In genomic region chr19:576768-577438, GRCh38 we compare ENCODE assay signal across 12 cellular contexts. TPM values are rescaled to one million over a fixed set of nuclear protein-coding genes. Genes with fewer than 3 reads are reported as not detected.
DNase-seq lines count a peak whose midpoint lies in the region; ATAC-seq, FAIRE-seq and TF ChIP-seq lines count a peak whose summit lies in the region.
"Had no signal": no experiment of that assay in that cellular context is flagged by ENCODE, and none has a peak within 500 bp of the region (broad histone marks: within the 10 kb centered on the region; RNA-seq: fewer than 3 reads in every experiment).

No MANE protein-coding gene starts in this region.

- no peak overlapping the region; the same call in 2 of the 3 replicates for H3K27ac ChIP-seq in K562 (ENCODE audit: extremely low read depth, low read depth, low read length)
- H3K27ac ChIP-seq in osteoblast (ENCODE audit: low read depth, low read length) = peak overlapping the region; percentile 41

- H2AFZ ChIP-seq in K562 (ENCODE audit: low read depth, low read length) = no peak overlapping the region
- no peak overlapping the region for H2AFZ ChIP-seq in osteoblast (ENCODE audit: low read length)

- TF ChIP-seq RAD21 in K562 (CRISPR knock-in tag; conservative IDR thresholded peaks at IDR 0.05 in 1 of 2, IDR thresholded peaks at IDR 0.05 in 1 of 2) = no peak

- H3K36me3 ChIP-seq in K562 (ENCODE audit: control insufficient read depth, insufficient read depth, low read length) = peaks cover 60% of the 10 kb centered on the region; the same call in 2 of the 3 replicates
- H3K36me3 ChIP-seq in osteoblast (ENCODE audit: insufficient read depth, low read length) = peaks cover 3% of the 10 kb centered on the region

- H3K79me2 ChIP-seq in K562 (ENCODE audit: control insufficient read depth, insufficient read depth, low read length) (peaks cover 81% of the 10 kb centered on the region), osteoblast (ENCODE audit: insufficient read depth, low read length) (peaks cover 89% of the 10 kb centered on the region)

- peaks cover 72% of the 10 kb centered on the region for H4K20me1 ChIP-seq in K562 (replicated peaks; ENCODE audit: control insufficient read depth, insufficient read depth, low read length)
- peaks cover 75% of the 10 kb centered on the region for H4K20me1 ChIP-seq in osteoblast (ENCODE audit: insufficient read depth, low read length)

- no peak for ATAC-seq in K562
- ATAC-seq: CD8-positive, alpha-beta T cell had no signal

- peaks cover 3% of the 10 kb centered on the region; the same call in 1 of the 2 replicates for H3K27me3 Mint-ChIP-seq in HFFc6 (ENCODE audit: insufficient read depth)
- H3K27me3 Mint-ChIP-seq: activated naive CD8-positive, alpha-beta T cell had no signal

- BruUV-seq in K562 (replicated peaks; lab: Mats Ljungman, UMichigan) = no TSS peak

- H3K9ac ChIP-seq in K562 (ENCODE audit: insufficient read depth in 1 of 2, low read depth in 2 of 2, low read length in 2 of 2) = peak overlapping the region in 1 of 2 experiments; percentile 83; a peak in 2 of 4 replicates

- H3K4me3 ChIP-seq in K562 (no peak overlapping the region), osteoblast (ENCODE audit: insufficient read depth, low read length) (no peak overlapping the region)

- no peaks in the 10 kb centered on the region for H3K36me3 Mint-ChIP-seq in HFFc6 (ENCODE audit: low read depth)
- H3K36me3 Mint-ChIP-seq: activated naive CD8-positive, alpha-beta T cell had no signal

- H3K4me3 Mint-ChIP-seq in HFFc6 = no peak overlapping the region
- H3K4me3 Mint-ChIP-seq: activated naive CD8-positive, alpha-beta T cell; CD8-positive, alpha-beta T cell had no signal

- FAIRE-seq in K562 (lab: Jason Lieb, UNC) = no peak

- in situ Hi-C loops in K562 (cut with MboI) = no loop called here

- peaks cover 28 to 89% of the 10 kb centered on the region in 2 experiments for H3K4me1 ChIP-seq in K562 (replicated peaks in 1 of 2; ENCODE audit: control insufficient read depth in 2 of 2, insufficient read depth in 2 of 2, low read length in 2 of 2)
- peaks cover 35% of the 10 kb centered on the region for H3K4me1 ChIP-seq in osteoblast (ENCODE audit: insufficient read depth, low read length)

- DNase-seq in HFFc6 (no peak), K562 (ENCODE audit: extremely low read depth in 1 of 4, low spot score in 3 of 4) (no peak), osteoblast (ENCODE audit: insufficient read length, low spot score, missing footprints) (no peak), putamen (ENCODE audit: low spot score) (no peak), anterior cingulate cortex (lab: John Stamatoyannopoulos, UW) (no peak)
- DNase-seq: CD8-positive, alpha-beta T cell; NCI-H1417 had no signal

- TF ChIP-seq CTCF in HFFc6 (IDR thresholded peaks at IDR 0.05) (no peak), K562 (IDR thresholded peaks at IDR 0.05 in 2 of 3, conservative IDR thresholded peaks at IDR 0.05 in 1 of 3; ENCODE audit: insufficient read depth in 2 of 3, low read depth in 1 of 3, low read length in 3 of 3) (no peak), osteoblast (IDR thresholded peaks at IDR 0.05; ENCODE audit: extremely low read depth, low read depth, low read length) (no peak)

- H3K9me3 ChIP-seq in K562 (replicated peaks; ENCODE audit: control insufficient read depth, insufficient read depth, low read depth, low read length) (no peaks in the 10 kb centered on the region), osteoblast (ENCODE audit: low read depth, low read length) (no peaks in the 10 kb centered on the region)
- H3K9me3 ChIP-seq: esophagus muscularis mucosa had no signal

- no peaks in the 10 kb centered on the region for H3K9me3 Mint-ChIP-seq in HFFc6
- H3K9me3 Mint-ChIP-seq: CD8-positive, alpha-beta T cell had no signal

- H3K4me1 Mint-ChIP-seq in HFFc6 (ENCODE audit: low read depth) = peaks cover 26% of the 10 kb centered on the region

- POLR2A ChIA-PET in K562 (lab: Yijun Ruan, JAX) = interaction anchor here (0.6 to 0.8 kb wide), 2 partner anchors 31 to 227 kb away, joined by 4 to 5 read pairs; no protein-coding TSS in a partner anchor

- peaks cover 15% of the 10 kb centered on the region for H3K9me1 ChIP-seq in K562 (ENCODE audit: control insufficient read depth, insufficient read depth, low read length)

- CTCF ChIA-PET in K562 (lab: Yijun Ruan, JAX; ENCODE audit: low intra/inter-chr PET ratio) = no interaction called here

- no peaks in the 10 kb centered on the region for H3K27me3 ChIP-seq in K562 (ENCODE audit: control insufficient read depth in 2 of 2, insufficient read depth in 2 of 2, low read length in 2 of 2)
- H3K27me3 ChIP-seq in osteoblast (ENCODE audit: insufficient read depth, low read length) = no peaks in the 10 kb centered on the region
- H3K27me3 ChIP-seq: esophagus muscularis mucosa had no signal

- 79% methylated on average over 21 of the region's 28 CpGs for WGBS in K562 (ENCODE audit: insufficient coverage, low coverage, missing lambda C conversion rate)

- peak overlapping the region; percentile 45; the same call in 1 of the 2 replicates for H3K27ac Mint-ChIP-seq in HFFc6
- H3K27ac Mint-ChIP-seq: activated naive CD8-positive, alpha-beta T cell; CD8-positive, alpha-beta T cell had no signal

- TF ChIP-seq POLR2A in K562 (conservative IDR thresholded peaks at IDR 0.05) = no peak

- no peak overlapping the region for H3K4me2 ChIP-seq in K562 (ENCODE audit: insufficient read depth, low read length)
- H3K4me2 ChIP-seq in osteoblast (ENCODE audit: insufficient read depth, low read length) = no peak overlapping the region

- intact Hi-C loops in K562 (cut with micrococcal nuclease) = no loop called here

- TF ChIP-seq EP300 in K562 (IDR thresholded peaks at IDR 0.05; ENCODE audit: low read length) = no peak

RNA-seq across cellular contexts. Expression of gene BSG, which starts 4.5 kb away (rescaled TPM):
- total RNA-seq in HFFc6 (2021; fragmentation: NEBNext Ultra II Directional; extraction: Animal tissue kit (Norgen Biotek cat#: 25700)) = 100 to 1,000 TPM; 422 to 534 (median 465) TPM
- total RNA-seq in K562 (2011; cell fraction: chromatin; rRNA removed; ENCODE audit: low replicate concordance) = 106 and 369 TPM in 2 replicates
- total RNA-seq in K562 (2011; cell fraction: nucleolus; rRNA removed) = 735 and 796 TPM in 2 replicates
- 350 and 437 TPM in 2 replicates for total RNA-seq in K562 (2011; cell fraction: nucleoplasm; rRNA removed)
- total RNA-seq in K562 (2014; rRNA removed) = 398 and 484 TPM in 2 replicates
- total RNA-seq in K562 (2014; rRNA removed; fragmentation: Illumina TruSeq; extraction: Trizol) = 59.1 and 89.1 TPM in 2 replicates
- total RNA-seq in K562 (2015; rRNA removed; fragmentation: Illumina TruSeq; extraction: Trizol) = 211 and 220 TPM in 2 replicates
- total RNA-seq in K562 (2021) = 495 and 506 TPM in 2 replicates
- 129 and 411 TPM in 2 replicates for polyA plus RNA-seq in K562 (2011; rRNA removed)
- polyA plus RNA-seq in K562 (2011; cell fraction: cytosol; rRNA removed) = 277 and 455 TPM in 2 replicates
- polyA plus RNA-seq in K562 (2011; cell fraction: nucleus; rRNA removed) = 198 and 199 TPM in 2 replicates
- polyA plus RNA-seq in K562 (2012) = 362 and 456 TPM in 2 replicates
- polyA plus RNA-seq in K562 (2014; fragmentation: Illumina TruSeq; extraction: Trizol) = 187 and 351 TPM in 2 replicates
- 10 to 100 TPM in 1 of 2 experiments, 1 to 10 TPM in 1; 4.6 to 17.9 TPM for polyA plus RNA-seq in K562 (2014; fragmentation: Nextera tagmentation; extraction: Ambion mirVana)
- polyA plus RNA-seq in K562 (2014; rRNA removed) = 236 and 311 TPM in 2 replicates
- 61.0 and 70.9 TPM in 2 replicates for polyA minus RNA-seq in K562 (2011; rRNA and poly(A)+ RNA removed)
- polyA minus RNA-seq in K562 (2011; cell fraction: cytosol; rRNA and poly(A)+ RNA removed) = 197 and 315 TPM in 2 replicates
- polyA minus RNA-seq in K562 (2011; cell fraction: nucleus; rRNA and poly(A)+ RNA removed) = 48.1 and 72.2 TPM in 2 replicates
- 273 and 291 TPM in 2 replicates for total RNA-seq in osteoblast

RNA-seq across cellular contexts. Expression of gene HCN2, which starts 12.8 kb away (rescaled TPM):
- total RNA-seq in HFFc6 (2021; fragmentation: NEBNext Ultra II Directional; extraction: Animal tissue kit (Norgen Biotek cat#: 25700)) = 1 to 10 TPM; 2.8 to 3.6 (median 3.1) TPM
- 2.7 and 8.1 TPM in 2 replicates for total RNA-seq in K562 (2011; cell fraction: chromatin; rRNA removed; ENCODE audit: low replicate concordance)
- total RNA-seq in K562 (2011; cell fraction: nucleolus; rRNA removed) = 6.2 and 7.2 TPM in 2 replicates
- 3.6 and 3.7 TPM in 2 replicates for total RNA-seq in K562 (2011; cell fraction: nucleoplasm; rRNA removed)
- total RNA-seq in K562 (2014; rRNA removed) (0.82 and 1.3 TPM in 2 replicates), K562 (2014; rRNA removed; fragmentation: Illumina TruSeq; extraction: Trizol) (0.29 and 0.40 TPM in 2 replicates), K562 (2015; rRNA removed; fragmentation: Illumina TruSeq; extraction: Trizol) (0.29 and 0.30 TPM in 2 replicates), K562 (2021) (3.9 and 4.2 TPM in 2 replicates), osteoblast (1.2 and 1.4 TPM in 2 replicates)
- polyA plus RNA-seq in K562 (2011; rRNA removed) (0.64 and 0.76 TPM in 2 replicates), K562 (2014; fragmentation: Illumina TruSeq; extraction: Trizol) (0.91 and 1.9 TPM in 2 replicates), K562 (2014; fragmentation: Nextera tagmentation; extraction: Ambion mirVana) (not detected), K562 (2014; rRNA removed) (0.86 and 1.2 TPM in 2 replicates)
- 1.1 and 1.5 TPM in 2 replicates for polyA plus RNA-seq in K562 (2011; cell fraction: cytosol; rRNA removed)
- 3.0 and 3.9 TPM in 2 replicates for polyA plus RNA-seq in K562 (2011; cell fraction: nucleus; rRNA removed)
- polyA plus RNA-seq in K562 (2012) = 1.6 and 1.7 TPM in 2 replicates
- polyA minus RNA-seq in K562 (2011; rRNA and poly(A)+ RNA removed) = 1.3 and 1.6 TPM in 2 replicates
- 2.3 and 3.5 TPM in 2 replicates for polyA minus RNA-seq in K562 (2011; cell fraction: cytosol; rRNA and poly(A)+ RNA removed)
- 1.5 and 2.2 TPM in 2 replicates for polyA minus RNA-seq in K562 (2011; cell fraction: nucleus; rRNA and poly(A)+ RNA removed)
- total RNA-seq: subcutaneous adipose tissue had no signal

RNA-seq across cellular contexts. Expression of gene GZMM, which starts 33.0 kb away (rescaled TPM):
- total RNA-seq in HFFc6 (2021; fragmentation: NEBNext Ultra II Directional; extraction: Animal tissue kit (Norgen Biotek cat#: 25700)) = under 1 TPM in 1 of 6 experiments, not detected in 5; 0.24 TPM
- total RNA-seq in K562 (2011; cell fraction: chromatin; rRNA removed; ENCODE audit: low replicate concordance) = 0.49 and 1.6 TPM in 2 replicates
- total RNA-seq in K562 (2011; cell fraction: nucleolus; rRNA removed) = 4.0 and 4.5 TPM in 2 replicates
- total RNA-seq in K562 (2011; cell fraction: nucleoplasm; rRNA removed) = 1.4 and 1.9 TPM in 2 replicates
- total RNA-seq in K562 (2014; rRNA removed) (2.3 and 2.6 TPM in 2 replicates), K562 (2014; rRNA removed; fragmentation: Illumina TruSeq; extraction: Trizol) (not detected in 2 replicates), K562 (2015; rRNA removed; fragmentation: Illumina TruSeq; extraction: Trizol) (0.62 and 1.1 TPM in 2 replicates), K562 (2021) (0.72 and 1.8 TPM in 2 replicates), osteoblast (under 0.01 TPM in 1 of 2 replicates, not detected in the other)
- polyA plus RNA-seq in K562 (2011; rRNA removed) (0.70 and 0.97 TPM in 2 replicates), K562 (2014; fragmentation: Illumina TruSeq; extraction: Trizol) (0.61 TPM in 1 of 2 replicates, not detected in the other), K562 (2014; fragmentation: Nextera tagmentation; extraction: Ambion mirVana) (under 1 TPM; 0.08 to 0.27 TPM), K562 (2014; rRNA removed) (1.8 and 2.2 TPM in 2 replicates)
- 1.9 and 5.9 TPM in 2 replicates for polyA plus RNA-seq in K562 (2011; cell fraction: cytosol; rRNA removed)
- polyA plus RNA-seq in K562 (2011; cell fraction: nucleus; rRNA removed) = 0.87 and 1.8 TPM in 2 replicates
- polyA plus RNA-seq in K562 (2012) = 1.7 and 3.5 TPM in 2 replicates
- not detected in 2 replicates for polyA minus RNA-seq in K562 (2011; rRNA and poly(A)+ RNA removed)
- polyA minus RNA-seq in K562 (2011; cell fraction: cytosol; rRNA and poly(A)+ RNA removed) = 2.5 TPM in 1 of 2 replicates, not detected in the other
- not detected in 2 replicates for polyA minus RNA-seq in K562 (2011; cell fraction: nucleus; rRNA and poly(A)+ RNA removed)
- total RNA-seq: chondrocyte, lung microvascular endothelial cell had no signal

RNA-seq across cellular contexts. Expression of gene CDC34, which starts 45.3 kb away (rescaled TPM):
- 10 to 100 TPM; 63.8 to 79.9 (median 64.6) TPM for total RNA-seq in HFFc6 (2021; fragmentation: NEBNext Ultra II Directional; extraction: Animal tissue kit (Norgen Biotek cat#: 25700))
- 34.1 and 85.3 TPM in 2 replicates for total RNA-seq in K562 (2011; cell fraction: chromatin; rRNA removed; ENCODE audit: low replicate concordance)
- total RNA-seq in K562 (2011; cell fraction: nucleolus; rRNA removed) = 68.2 and 70.5 TPM in 2 replicates
- 40.9 and 50.4 TPM in 2 replicates for total RNA-seq in K562 (2011; cell fraction: nucleoplasm; rRNA removed)
- 203 and 207 TPM in 2 replicates for total RNA-seq in K562 (2014; rRNA removed)
- 33.0 and 36.2 TPM in 2 replicates for total RNA-seq in K562 (2014; rRNA removed; fragmentation: Illumina TruSeq; extraction: Trizol)
- 65.5 and 75.7 TPM in 2 replicates for total RNA-seq in K562 (2015; rRNA removed; fragmentation: Illumina TruSeq; extraction: Trizol)
- 125 and 130 TPM in 2 replicates for total RNA-seq in K562 (2021)
- 82.7 and 103 TPM in 2 replicates for polyA plus RNA-seq in K562 (2011; rRNA removed)
- 89.6 and 173 TPM in 2 replicates for polyA plus RNA-seq in K562 (2011; cell fraction: cytosol; rRNA removed)
- polyA plus RNA-seq in K562 (2011; cell fraction: nucleus; rRNA removed) = 83.8 and 124 TPM in 2 replicates
- polyA plus RNA-seq in K562 (2012) = 72.7 and 83.2 TPM in 2 replicates
- 55.7 and 88.4 TPM in 2 replicates for polyA plus RNA-seq in K562 (2014; fragmentation: Illumina TruSeq; extraction: Trizol)
- 1 to 10 TPM in 1 of 2 experiments, under 1 TPM in 1; 0.80 to 1.0 TPM for polyA plus RNA-seq in K562 (2014; fragmentation: Nextera tagmentation; extraction: Ambion mirVana)
- polyA plus RNA-seq in K562 (2014; rRNA removed) = 125 and 142 TPM in 2 replicates
- polyA minus RNA-seq in K562 (2011; rRNA and poly(A)+ RNA removed) = 16.2 and 28.5 TPM in 2 replicates
- 36.4 and 44.9 TPM in 2 replicates for polyA minus RNA-seq in K562 (2011; cell fraction: cytosol; rRNA and poly(A)+ RNA removed)
- polyA minus RNA-seq in K562 (2011; cell fraction: nucleus; rRNA and poly(A)+ RNA removed) = 18.4 and 20.5 TPM in 2 replicates
- 32.9 and 40.4 TPM in 2 replicates for total RNA-seq in osteoblast

RNA-seq across cellular contexts. Expression of gene POLRMT, which starts 56.4 kb away (rescaled TPM):
- 10 to 100 TPM; 29.9 to 44.2 (median 34.7) TPM for total RNA-seq in HFFc6 (2021; fragmentation: NEBNext Ultra II Directional; extraction: Animal tissue kit (Norgen Biotek cat#: 25700))
- 71.2 and 248 TPM in 2 replicates for total RNA-seq in K562 (2011; cell fraction: chromatin; rRNA removed; ENCODE audit: low replicate concordance)
- 221 and 235 TPM in 2 replicates for total RNA-seq in K562 (2011; cell fraction: nucleolus; rRNA removed)
- total RNA-seq in K562 (2011; cell fraction: nucleoplasm; rRNA removed) = 86.3 and 109 TPM in 2 replicates
- total RNA-seq in K562 (2014; rRNA removed) = 82.8 and 96.5 TPM in 2 replicates
- total RNA-seq in K562 (2014; rRNA removed; fragmentation: Illumina TruSeq; extraction: Trizol) = 33.4 and 49.3 TPM in 2 replicates
- total RNA-seq in K562 (2015; rRNA removed; fragmentation: Illumina TruSeq; extraction: Trizol) = 61.9 and 68.0 TPM in 2 replicates
- 134 and 144 TPM in 2 replicates for total RNA-seq in K562 (2021)
- polyA plus RNA-seq in K562 (2011; rRNA removed) = 60.8 and 111 TPM in 2 replicates
- 39.8 and 94.7 TPM in 2 replicates for polyA plus RNA-seq in K562 (2011; cell fraction: cytosol; rRNA removed)
- 319 and 523 TPM in 2 replicates for polyA plus RNA-seq in K562 (2011; cell fraction: nucleus; rRNA removed)
- polyA plus RNA-seq in K562 (2012) = 95.6 and 140 TPM in 2 replicates
- polyA plus RNA-seq in K562 (2014; fragmentation: Illumina TruSeq; extraction: Trizol) = 71.8 and 99.5 TPM in 2 replicates
- polyA plus RNA-seq in K562 (2014; fragmentation: Nextera tagmentation; extraction: Ambion mirVana) = 10 to 100 TPM; 30.3 to 34.0 TPM
- 67.5 and 88.4 TPM in 2 replicates for polyA plus RNA-seq in K562 (2014; rRNA removed)
- polyA minus RNA-seq in K562 (2011; rRNA and poly(A)+ RNA removed) = 60.0 and 108 TPM in 2 replicates
- 88.4 and 105 TPM in 2 replicates for polyA minus RNA-seq in K562 (2011; cell fraction: cytosol; rRNA and poly(A)+ RNA removed)
- 57.5 and 62.3 TPM in 2 replicates for polyA minus RNA-seq in K562 (2011; cell fraction: nucleus; rRNA and poly(A)+ RNA removed)
- 16.6 and 18.6 TPM in 2 replicates for total RNA-seq in osteoblast
